In the genomic region with DNA sequence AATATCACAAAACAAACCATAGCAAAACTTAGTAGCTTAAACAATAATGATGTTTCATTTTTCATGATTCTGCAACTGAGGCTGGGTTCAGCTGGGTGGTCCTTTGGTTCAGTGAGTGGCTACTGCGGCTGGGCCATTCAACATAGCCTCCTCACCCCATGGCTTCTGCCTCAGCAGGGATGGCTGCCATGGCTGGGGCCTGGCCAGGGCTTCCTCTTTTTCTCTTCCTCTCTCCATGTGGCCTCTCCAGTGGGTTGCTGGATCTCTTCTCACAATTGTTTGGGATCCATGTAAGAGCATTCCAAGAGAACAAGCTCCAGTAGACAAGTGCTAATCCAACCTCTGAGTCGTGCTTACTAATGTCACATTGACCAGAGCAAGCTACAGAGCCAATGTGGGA, we compare ENCODE assay signal across 26 cellular contexts.
"Had no signal": no experiment of that assay in that cellular context is flagged by ENCODE, and none has a peak within 500 bp of the region (broad histone marks: within the 10 kb centered on the region; RNA-seq: fewer than 3 reads in every experiment).

No MANE protein-coding gene starts in this region.

- H3K9me3 Mint-ChIP-seq: endodermal cell; natural killer cell treated with Interleukin-12 subunit alpha and Interleukin-12 subunit beta and Interleukin-15 and Interleukin-18, amount 100 ng/mL, for 72 hours; neural crest cell; stimulated activated effector memory CD8-positive, alpha-beta T cell treated with anti-CD3 and anti-CD28 coated beads, Interleukin-12 subunit alpha, Interleukin-12 subunit beta, amount 100 ng/mL, for 72 hours had no signal

- H3K4me3 ChIP-seq: gastroesophageal sphincter, heart right ventricle, left ventricle myocardium inferior, lower lobe of right lung, prostate gland, right atrium auricular region, stomach, thyroid gland, vagina had no signal

- H3K4me1 Mint-ChIP-seq: naive B cell; stimulated activated effector memory CD8-positive, alpha-beta T cell treated with anti-CD3 and anti-CD28 coated beads, Interleukin-12 subunit alpha, Interleukin-12 subunit beta, amount 100 ng/mL, for 72 hours had no signal

- DNase-seq: effector CD8-positive, alpha-beta T cell; endodermal cell; foreskin keratinocyte; glutamatergic neuron; heart right ventricle; hippocampal formation; left colon; left ventricle myocardium inferior; lower lobe of right lung; naive B cell; stimulated activated CD4-positive, alpha-beta T cell treated with anti-CD3 and anti-CD28 coated beads, Interleukin-2, amount 100 ng/mL, for 24 hours; stimulated activated CD4-positive, alpha-beta T cell treated with anti-CD3 and anti-CD28 coated beads, Interleukin-4, amount 100 ng/mL, for 24 hours; stimulated activated naive CD4-positive, alpha-beta T cell treated with Interleukin-2 at 50 U/mL for 16 hours; stomach; thyroid gland; trophoblast cell had no signal

- H3K36me3 Mint-ChIP-seq: naive B cell; natural killer cell treated with Interleukin-12 subunit alpha and Interleukin-12 subunit beta and Interleukin-15 and Interleukin-18, amount 100 ng/mL, for 72 hours; stimulated activated effector memory CD8-positive, alpha-beta T cell treated with anti-CD3 and anti-CD28 coated beads, Interleukin-12 subunit alpha, Interleukin-12 subunit beta, amount 100 ng/mL, for 72 hours had no signal

- H3K4me3 Mint-ChIP-seq: endodermal cell; naive B cell; natural killer cell treated with Interleukin-12 subunit alpha and Interleukin-12 subunit beta and Interleukin-15 and Interleukin-18, amount 100 ng/mL, for 72 hours; neural crest cell; stimulated activated effector memory CD8-positive, alpha-beta T cell treated with anti-CD3 and anti-CD28 coated beads, Interleukin-12 subunit alpha, Interleukin-12 subunit beta, amount 100 ng/mL, for 72 hours had no signal

- H3K27ac ChIP-seq: epithelial cell of prostate, foreskin keratinocyte, gastroesophageal sphincter, heart right ventricle, left ventricle myocardium inferior, lower lobe of right lung, neutrophil, parathyroid adenoma, prostate gland, right atrium auricular region, stomach, thyroid gland, vagina had no signal

- H3K79me2 ChIP-seq: parathyroid adenoma had no signal

- H3K9ac ChIP-seq: parathyroid adenoma had no signal

- H2AFZ ChIP-seq: parathyroid adenoma had no signal

- H3K4me1 ChIP-seq: foreskin keratinocyte, gastroesophageal sphincter, heart right ventricle, left ventricle myocardium inferior, lower lobe of right lung, parathyroid adenoma, prostate gland, right atrium auricular region, stomach, thyroid gland, vagina had no signal

- H3K36me3 ChIP-seq: gastroesophageal sphincter, heart right ventricle, left ventricle myocardium inferior, lower lobe of right lung, neutrophil, prostate gland, right atrium auricular region, stomach, thyroid gland, vagina had no signal

- H3K27me3 ChIP-seq: gastroesophageal sphincter, neutrophil, right atrium auricular region, stomach, thyroid gland, vagina had no signal

- H3K9me3 ChIP-seq: gastroesophageal sphincter, heart right ventricle, left ventricle myocardium inferior, lower lobe of right lung, neutrophil, prostate gland, right atrium auricular region, stomach, thyroid gland, vagina had no signal

- H3K27ac Mint-ChIP-seq: endodermal cell; naive B cell; natural killer cell treated with Interleukin-12 subunit alpha and Interleukin-12 subunit beta and Interleukin-15 and Interleukin-18, amount 100 ng/mL, for 72 hours; stimulated activated effector memory CD8-positive, alpha-beta T cell treated with anti-CD3 and anti-CD28 coated beads, Interleukin-12 subunit alpha, Interleukin-12 subunit beta, amount 100 ng/mL, for 72 hours had no signal
